In the genomic region with DNA sequence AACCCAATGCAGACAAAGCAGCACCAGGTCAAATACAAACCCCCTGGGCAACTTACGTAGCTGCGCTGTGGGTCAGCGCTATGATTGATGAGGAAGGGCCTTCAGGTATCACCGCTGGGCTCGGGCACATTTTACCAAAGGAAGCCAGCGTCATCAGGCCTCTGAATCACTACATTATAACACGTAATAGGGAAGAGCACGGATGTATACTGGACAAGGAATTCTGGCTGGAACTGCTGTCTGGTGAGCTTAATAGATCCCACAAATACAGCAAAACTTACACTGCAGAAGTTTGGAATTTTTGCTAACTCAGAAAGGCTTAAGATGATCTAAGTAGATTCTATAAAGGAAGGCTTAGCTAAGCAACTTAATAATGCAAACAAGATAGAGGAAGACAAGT, we compare ENCODE assay signal across 29 cellular contexts.
"Had no signal": no experiment of that assay in that cellular context is flagged by ENCODE, and none has a peak within 500 bp of the region (broad histone marks: within the 10 kb centered on the region; RNA-seq: fewer than 3 reads in every experiment).

No MANE protein-coding gene starts in this region.

- H2AFZ ChIP-seq: parathyroid adenoma had no signal

- H3K27me3 ChIP-seq: breast epithelium, esophagus squamous epithelium, gastroesophageal sphincter, sigmoid colon, tibial nerve had no signal

- H3K9me3 ChIP-seq: breast epithelium, esophagus squamous epithelium, gastroesophageal sphincter, psoas muscle, sigmoid colon, tibial nerve had no signal

- H3K4me3 ChIP-seq: breast epithelium, esophagus squamous epithelium, gastroesophageal sphincter, psoas muscle, sigmoid colon, tibial nerve had no signal

- H3K27ac ChIP-seq: breast epithelium, epithelial cell of prostate, esophagus squamous epithelium, gastroesophageal sphincter, parathyroid adenoma, psoas muscle, sigmoid colon, tibial nerve, WERI-Rb-1 had no signal

- H3K4me1 ChIP-seq: breast epithelium, gastroesophageal sphincter, psoas muscle, tibial nerve had no signal

- H3K9ac ChIP-seq: parathyroid adenoma had no signal

- DNase-seq: activated CD4-positive, alpha-beta T cell treated with anti-CD3 and anti-CD28 coated beads for 48 hours; activated CD4-positive, alpha-beta T cell treated with anti-CD3 and anti-CD28 coated beads, Interleukin-2, amount 50 U/mL, for 48 hours; activated CD8-positive, alpha-beta memory T cell treated with anti-CD3 and anti-CD28 coated beads for 24 hours; activated effector memory CD4-positive, alpha-beta T cell treated with anti-CD3 and anti-CD28 coated beads, Interleukin-2, amount 50 U/mL, for 16 hours; activated naive CD4-positive, alpha-beta T cell treated with anti-CD3 and anti-CD28 coated beads, Interleukin-2, amount 10 ng/mL, durations not matched to agents 7 days and 5 days; amygdala; effector CD8-positive, alpha-beta T cell; esophagus squamous epithelium; hippocampal formation; left cardiac atrium; mammary epithelial cell; midbrain; naive thymus-derived CD4-positive, alpha-beta T cell; nucleus accumbens; psoas muscle; sigmoid colon; stimulated activated naive CD4-positive, alpha-beta T cell treated with Interleukin-2 at 50 U/mL for 16 hours; T-cell; WERI-Rb-1 had no signal

- ATAC-seq: activated CD4-positive, CD25-positive, alpha-beta regulatory T cell treated with anti-CD3 and anti-CD28 coated beads, Interleukin-2, amount 50 U/mL, for 24 hours; gastroesophageal sphincter; left cardiac atrium; naive thymus-derived CD4-positive, alpha-beta T cell; psoas muscle; T-cell had no signal

- FAIRE-seq: colon, endometrium, keratinocyte, TTC549 had no signal

- H3K36me3 ChIP-seq: breast epithelium, esophagus squamous epithelium, gastroesophageal sphincter, sigmoid colon, tibial nerve, WERI-Rb-1 had no signal
